In genomic region chr3:102237838-102238237, GRCh38 we compare ENCODE assay signal across 18 cellular contexts.
DNase-seq lines count a peak whose midpoint lies in the region; ATAC-seq and TF ChIP-seq lines count a peak whose summit lies in the region.
"Had no signal": no experiment of that assay in that cellular context is flagged by ENCODE, and none has a peak within 500 bp of the region (broad histone marks: within the 10 kb centered on the region; RNA-seq: fewer than 3 reads in every experiment).

No MANE protein-coding gene starts in this region.

- intact Hi-C loops in ascending aorta (cut with DNase I), result no loop called here

- TF ChIP-seq CTCF in AG04449 (IDR thresholded peaks at IDR 0.05; ENCODE audit: insufficient read depth, low read length, missing control alignments) (no peak), fibroblast of the aortic adventitia (IDR thresholded peaks at IDR 0.05; ENCODE audit: insufficient read depth, low read length) (no peak), ascending aorta (IDR thresholded peaks at IDR 0.05) (no peak)

- H3K9ac ChIP-seq in HUES6 (ENCODE audit: low read length) (no peak overlapping the region), adipocyte (ENCODE audit: low read length) (no peak overlapping the region)
- H3K9ac ChIP-seq: BLaER1 treated with 17β-estradiol and CSF1 and Interleukin-3, amounts not matched to agents 10 nM and 100 nM had no signal

- in situ Hi-C loops in G401 (cut with HindIII; ENCODE audit: low sequenced_read_pairs), result loop anchor here (25.0 kb wide), 1 partner anchor 426 kb away; no protein-coding TSS in a partner anchor

- no peak overlapping the region for H3K4me3 ChIP-seq in AG04449 (ENCODE audit: low read depth, low read length)
- H3K4me3 ChIP-seq in HUES6 (ENCODE audit: low read depth, low read length), result no peak overlapping the region
- H3K4me3 ChIP-seq in adipocyte (ENCODE audit: low read length), result no peak overlapping the region
- no peak overlapping the region for H3K4me3 ChIP-seq in fibroblast of the aortic adventitia (ENCODE audit: low read depth, low read length)
- H3K4me3 ChIP-seq in ascending aorta, result no peak overlapping the region
- H3K4me3 ChIP-seq: BLaER1 treated with 17β-estradiol and CSF1 and Interleukin-3, amounts not matched to agents 10 nM and 100 nM; SJCRH30 had no signal

- no peak for ATAC-seq in GM21447 (IDR thresholded peaks at IDR 0.05; ENCODE audit: unreplicated experiment)
- ATAC-seq: Right ventricle myocardium inferior had no signal

- no peaks in the 10 kb centered on the region for H3K36me3 ChIP-seq in HUES6 (ENCODE audit: control insufficient read depth, insufficient read depth, low read length)
- H3K36me3 ChIP-seq in adipocyte (ENCODE audit: control insufficient read depth, insufficient read depth, low read length, severe bottlenecking), result no peaks in the 10 kb centered on the region
- no peaks in the 10 kb centered on the region for H3K36me3 ChIP-seq in ascending aorta
- H3K36me3 ChIP-seq: BLaER1 treated with 17β-estradiol and CSF1 and Interleukin-3, amounts not matched to agents 10 nM and 100 nM; SJCRH30 had no signal

- H3K9me3 ChIP-seq in HUES6 (ENCODE audit: control insufficient read depth, insufficient read depth, low read depth, low read length) (no peaks in the 10 kb centered on the region), adipocyte (ENCODE audit: control insufficient read depth, low read length) (no peaks in the 10 kb centered on the region), ascending aorta (no peaks in the 10 kb centered on the region)
- H3K9me3 ChIP-seq: BLaER1 treated with 17β-estradiol and CSF1 and Interleukin-3, amounts not matched to agents 10 nM and 100 nM; SJCRH30 had no signal

- H3K27ac ChIP-seq in HUES6 (ENCODE audit: low read depth, low read length) (0 out of 2 replicates have a peak overlapping the region, but pooled peaks have one; percentile 5), ascending aorta (no peak overlapping the region)
- H3K27ac ChIP-seq: BLaER1 treated with 17β-estradiol and CSF1 and Interleukin-3, amounts not matched to agents 10 nM and 100 nM; SJCRH30 had no signal

- CTCF ChIA-PET in AG04449 (lab: Yijun Ruan, JAX) (interaction anchor here (0.9 to 7.2 kb wide), 8 partner anchors 9 to 315 kb away, joined by 3 to 175 read pairs (median 10); no protein-coding TSS in a partner anchor), HEK293T (lab: Yijun Ruan, JAX) (interaction anchor here (1.0 kb wide), 1 partner anchor 9 kb away, joined by 4 read pairs; no protein-coding TSS in a partner anchor)

- no peaks in the 10 kb centered on the region for H3K27me3 ChIP-seq in HUES6 (ENCODE audit: control insufficient read depth, insufficient read depth, low read length)
- no peaks in the 10 kb centered on the region for H3K27me3 ChIP-seq in adipocyte (replicated peaks; ENCODE audit: control insufficient read depth, insufficient read depth, low read length)
- H3K27me3 ChIP-seq in ascending aorta, result no peaks in the 10 kb centered on the region
- H3K27me3 ChIP-seq: BLaER1 treated with 17β-estradiol and CSF1 and Interleukin-3, amounts not matched to agents 10 nM and 100 nM; SJCRH30 had no signal

- H3K4me1 ChIP-seq in HUES6 (ENCODE audit: control insufficient read depth, insufficient read depth, low read length) (peaks cover 21% of the 10 kb centered on the region), adipocyte (ENCODE audit: control insufficient read depth, insufficient read depth, low read length) (no peaks in the 10 kb centered on the region), ascending aorta (no peaks in the 10 kb centered on the region)
- H3K4me1 ChIP-seq: SJCRH30 had no signal

- POLR2A ChIA-PET in AG04449 (lab: Yijun Ruan, JAX), result no interaction called here
- POLR2A ChIA-PET in HEK293T (lab: Yijun Ruan, JAX), result no interaction called here

- peak; percentile 12 for DNase-seq in AG04449 (ENCODE audit: low read depth, low spot score)
- DNase-seq in adipocyte (ENCODE audit: low read depth), result peak; percentile 3
- DNase-seq in fibroblast of the aortic adventitia (ENCODE audit: low read depth), result peak; percentile 26
- DNase-seq in G401 (ENCODE audit: low spot score), result no peak
- DNase-seq in HEK293T (ENCODE audit: extremely low spot score), result no peak
- no peak for DNase-seq in ascending aorta (ENCODE audit: low spot score in 2 of 2)
- DNase-seq: AML-193; CD4-positive, alpha-beta T cell; H7; NCI-H1092 treated with DMSO at 0.1 percent for 48 hours; NCI-H1436 treated with DMSO at 0.1 percent for 48 hours; NCI-H187 treated with DMSO at 0.1 percent for 48 hours; NCI-H2171 treated with DMSO at 0.1 percent for 48 hours; SJCRH30 had no signal

TF ChIP-seq in HEK293T, 16 proteins besides CTCF, POLR2A, EP300 and RAD21:
- TF ChIP-seq SP1 (IDR thresholded peaks at IDR 0.05) (no peak), TARDBP (IDR thresholded peaks at IDR 0.05) (no peak), ELF4 (IDR thresholded peaks at IDR 0.05) (no peak), NFRKB (IDR thresholded peaks at IDR 0.05) (no peak), ARNT (IDR thresholded peaks at IDR 0.05) (no peak), BHLHE40 (IDR thresholded peaks at IDR 0.05; ENCODE audit: borderline replicate concordance) (no peak), SUZ12 (IDR thresholded peaks at IDR 0.05) (no peak), FOXA1 (IDR thresholded peaks at IDR 0.05) (no peak)

Comparison
In these comparisons a context has a peak if more than half of its experiments do, and no peak if none do; other contexts are left out.
1. DNase-seq: peak in AG04449 (single experiment), adipocyte (single experiment) and fibroblast of the aortic adventitia (single experiment); none in G401 (single experiment), HEK293T (single experiment) and ascending aorta (0 of 2).